Comparison of ENCODE assay signal across 8 cellular contexts in the genomic region with DNA sequence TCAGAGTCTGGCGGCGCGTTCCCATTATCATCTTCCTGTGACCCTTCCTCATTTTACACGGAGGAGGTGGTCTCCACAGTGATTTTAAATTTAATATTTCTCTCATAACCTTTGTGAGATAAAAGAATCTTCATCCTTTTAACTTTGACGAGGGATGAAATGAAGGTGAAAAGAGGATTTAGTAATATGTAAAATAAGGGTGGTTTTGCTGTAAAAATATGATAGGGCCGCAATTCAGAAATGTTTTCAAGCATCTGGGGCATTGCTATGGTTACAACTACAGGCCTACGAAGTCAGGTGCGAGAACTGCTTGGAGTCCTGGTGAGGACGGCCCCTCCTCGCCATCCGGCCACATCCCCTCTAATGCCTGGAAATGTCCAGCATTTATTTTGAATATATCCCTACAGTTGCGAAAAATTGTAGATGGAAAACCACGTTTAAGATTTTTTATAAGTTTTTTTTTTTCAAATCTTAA. TPM values are rescaled to one million over a fixed set of nuclear protein-coding genes. Genes with fewer than 3 reads are reported as not detected.
DNase-seq lines count a peak whose midpoint lies in the region; ATAC-seq and TF ChIP-seq lines count a peak whose summit lies in the region.

No MANE protein-coding gene starts in this region.

- peaks cover 25% of the 10 kb centered on the region for H3K36me3 Mint-ChIP-seq in Calu3 (ENCODE audit: insufficient read depth, unreplicated experiment)
- H3K36me3 Mint-ChIP-seq in central memory CD8-positive, alpha-beta T cell (ENCODE audit: insufficient read depth), result peaks cover 29% of the 10 kb centered on the region

- no peak overlapping the region for H2BK120ac ChIP-seq in mesendoderm (ENCODE audit: low read depth, low read length)

- no peak overlapping the region for H3K18ac ChIP-seq in mesendoderm (ENCODE audit: low read length)

- H3K4me3 ChIP-seq in NB4 (ENCODE audit: low read depth, low read length), result peak overlapping the region; percentile 53
- H3K4me3 ChIP-seq in mesendoderm (ENCODE audit: low read length), result no peak overlapping the region
- peak overlapping the region; percentile 44 to 96 for H3K4me3 ChIP-seq in uterus

- H3K27me3 ChIP-seq in mesendoderm (ENCODE audit: insufficient read depth, low read length, poor library complexity) (no peaks in the 10 kb centered on the region), uterus (no peaks in the 10 kb centered on the region)

- TF ChIP-seq CTCF in Calu3 (IDR thresholded peaks at IDR 0.05; ENCODE audit: unreplicated experiment) (no peak), NB4 (IDR thresholded peaks at IDR 0.05; ENCODE audit: low read depth, low read length) (no peak), uterus (IDR thresholded peaks at IDR 0.05) (no peak)

- no peaks in the 10 kb centered on the region for H3K9me3 ChIP-seq in uterus

- no peak overlapping the region for H3K23ac ChIP-seq in mesendoderm (ENCODE audit: low read length)

- WGBS in mesendoderm (ENCODE audit: extremely low coverage, insufficient coverage, low lambda C conversion rate), result 100% methylated on average over 1 of the region's 13 CpGs

- no peak overlapping the region for H3K27ac ChIP-seq in mesendoderm (ENCODE audit: low read depth, low read length)
- H3K27ac ChIP-seq in uterus, result peak overlapping the region; percentile 95

- H2AK5ac ChIP-seq in mesendoderm (ENCODE audit: low read length), result no peak overlapping the region

- peak overlapping the region; percentile 7 for H3K4me2 ChIP-seq in mesendoderm (ENCODE audit: low read length)

- no peak overlapping the region for H2BK5ac ChIP-seq in mesendoderm (ENCODE audit: low read length)

- H3K27ac Mint-ChIP-seq in Calu3 (ENCODE audit: unreplicated experiment), result peak overlapping the region; percentile 92
- peak overlapping the region; percentile 97 for H3K27ac Mint-ChIP-seq in central memory CD8-positive, alpha-beta T cell (ENCODE audit: low read depth)

- H3K56ac ChIP-seq in mesendoderm (ENCODE audit: low read length), result peak overlapping the region; percentile 69

- H4K8ac ChIP-seq in mesendoderm (ENCODE audit: low read depth, low read length), result no peak overlapping the region

- H3K4ac ChIP-seq in mesendoderm (ENCODE audit: low read depth, low read length), result no peak overlapping the region

- H3K27me3 Mint-ChIP-seq in Calu3 (ENCODE audit: unreplicated experiment), result no peaks in the 10 kb centered on the region
- H3K27me3 Mint-ChIP-seq in central memory CD8-positive, alpha-beta T cell, result no peaks in the 10 kb centered on the region

- TF ChIP-seq POLR2A in NB4 (IDR thresholded peaks at IDR 0.05; ENCODE audit: extremely low read depth, insufficient read length) (no peak), uterus (IDR thresholded peaks at IDR 0.05) (no peak)

- peaks cover 7% of the 10 kb centered on the region for H3K79me1 ChIP-seq in mesendoderm (ENCODE audit: low read length)

- H3K79me2 ChIP-seq in mesendoderm (ENCODE audit: control insufficient read depth, insufficient read depth, low read length), result peaks cover 29% of the 10 kb centered on the region

- H3K4me1 ChIP-seq in mesendoderm (ENCODE audit: control insufficient read depth, low read depth, low read length) (peaks cover 2% of the 10 kb centered on the region), uterus (peaks cover 0 to 5% of the 10 kb centered on the region in 2 donors)

- DNase-seq in Calu3, result no peak
- no peak for DNase-seq in NB4 (ENCODE audit: low read depth)
- no peak for DNase-seq in central memory CD8-positive, alpha-beta T cell (ENCODE audit: low spot score in 2 of 2)
- DNase-seq in mesendoderm, result peak; percentile 63
- peak; percentile 27 for DNase-seq in uterus
- no peak for DNase-seq in KG1 (lab: John Stamatoyannopoulos, UW)

- H3K4me1 Mint-ChIP-seq in Calu3 (ENCODE audit: low read depth, unreplicated experiment), result no peaks in the 10 kb centered on the region
- peaks cover 32% of the 10 kb centered on the region for H3K4me1 Mint-ChIP-seq in central memory CD8-positive, alpha-beta T cell

- CTCF ChIA-PET in Calu3 (lab: Charles Lee), result interaction anchor here (0.6 to 1.0 kb wide), 2 partner anchors 53 to 120 kb away, joined by 3 read pairs; no protein-coding TSS in a partner anchor

- H4K5ac ChIP-seq in mesendoderm (ENCODE audit: low read length), result no peak overlapping the region

- intact Hi-C loops in Calu3 (cut with micrococcal nuclease; ENCODE audit: unreplicated experiment), result no loop called here
- intact Hi-C loops in uterus (cut with DNase I; ENCODE audit: low total_unique reads), result no loop called here

- BruUV-seq in Calu3 (replicated peaks; lab: Mats Ljungman, UMichigan), result TSS peak; percentile 98

- no peak overlapping the region for H2BK15ac ChIP-seq in mesendoderm (replicated peaks; ENCODE audit: low read depth)

- H3K9ac ChIP-seq in mesendoderm (ENCODE audit: low read length), result peak overlapping the region; percentile 35

- peak overlapping the region; percentile 92 for H3K4me3 Mint-ChIP-seq in Calu3 (ENCODE audit: low read depth, unreplicated experiment)
- peak overlapping the region; percentile 90 for H3K4me3 Mint-ChIP-seq in central memory CD8-positive, alpha-beta T cell

- no peaks in the 10 kb centered on the region for H3K9me3 Mint-ChIP-seq in Calu3 (ENCODE audit: low read depth, unreplicated experiment)
- no peaks in the 10 kb centered on the region for H3K9me3 Mint-ChIP-seq in central memory CD8-positive, alpha-beta T cell

- no peak for ATAC-seq in central memory CD8-positive, alpha-beta T cell (replicated peaks; ENCODE audit: extremely low read depth, poor library complexity, severe bottlenecking)
- ATAC-seq in GM18873 (IDR thresholded peaks at IDR 0.05; ENCODE audit: low FRiP score, unreplicated experiment) (no peak), GM21367 (IDR thresholded peaks at IDR 0.05; ENCODE audit: unreplicated experiment) (no peak)

- no peaks in the 10 kb centered on the region for H3K36me3 ChIP-seq in mesendoderm (ENCODE audit: control insufficient read depth, insufficient read depth, low read length)
- no peaks in the 10 kb centered on the region for H3K36me3 ChIP-seq in uterus

RNA-seq across cellular contexts. Expression of a gene that starts 0.4 kb away (rescaled TPM):
- total RNA-seq in Calu3 (2022), result 9.6 and 9.9 TPM in 2 replicates
- 7.0 TPM for polyA plus RNA-seq in mesendoderm (2013, experiment 1 of 2)
- 6.8 TPM for polyA plus RNA-seq in mesendoderm (2013, experiment 2 of 2)
- 10 to 100 TPM; 33.5 to 56.4 (median 38.3) TPM for total RNA-seq in uterus

RNA-seq across cellular contexts. Expression of a gene that starts 53.4 kb away (rescaled TPM):
- 12.1 and 14.9 TPM in 2 replicates for total RNA-seq in Calu3 (2022)
- polyA plus RNA-seq in mesendoderm (2013, experiment 1 of 2), result 22.6 TPM
- polyA plus RNA-seq in mesendoderm (2013, experiment 2 of 2), result 21.9 TPM
- total RNA-seq in uterus, result 10 to 100 TPM in 3 of 4 donors, 1 to 10 TPM in 1; 7.6 to 30.3 (median 17.0) TPM

RNA-seq across cellular contexts. Expression of a gene that starts 58.8 kb away (rescaled TPM):
- total RNA-seq in Calu3 (2022), result 0.24 and 0.38 TPM in 2 replicates
- polyA plus RNA-seq in mesendoderm (2013, experiment 1 of 2), result 0.03 TPM
- not detected for polyA plus RNA-seq in mesendoderm (2013, experiment 2 of 2)
- total RNA-seq in uterus, result 1 to 10 TPM in 3 of 4 donors, under 1 TPM in 1; 0.85 to 8.8 (median 2.1) TPM

Comparison
In these comparisons a context has a peak if more than half of its experiments do, and no peak if none do; other contexts are left out.
1. DNase-seq: peak in mesendoderm (single experiment) and uterus (2 of 2); none in Calu3 (single experiment), NB4 (single experiment), central memory CD8-positive, alpha-beta T cell (0 of 2) and KG1 (single experiment).